ENCODE assay signal across 11 cellular contexts in genomic region chr7:129845972-129846327, GRCh38.
DNase-seq lines count a peak whose midpoint lies in the region; ATAC-seq, FAIRE-seq and TF ChIP-seq lines count a peak whose summit lies in the region.
"Had no signal": no experiment of that assay in that cellular context is flagged by ENCODE, and none has a peak within 500 bp of the region (broad histone marks: within the 10 kb centered on the region; RNA-seq: fewer than 3 reads in every experiment).

No MANE protein-coding gene starts in this region.

- no peaks in the 10 kb centered on the region for H3K36me3 Mint-ChIP-seq in WTC11
- H3K36me3 Mint-ChIP-seq in type B pancreatic cell = peaks cover 20% of the 10 kb centered on the region

- H3K4me3 Mint-ChIP-seq in WTC11 (no peak overlapping the region), type B pancreatic cell (no peak overlapping the region)

- no peaks in the 10 kb centered on the region for H3K27me3 Mint-ChIP-seq in WTC11 (ENCODE audit: low read depth)
- H3K27me3 Mint-ChIP-seq in type B pancreatic cell = no peaks in the 10 kb centered on the region

- H3K9me3 ChIP-seq in adipocyte (ENCODE audit: control insufficient read depth, low read length) (no peaks in the 10 kb centered on the region), keratinocyte (ENCODE audit: control insufficient read depth, low read depth, low read length) (no peaks in the 10 kb centered on the region), small intestine (ENCODE audit: control insufficient read depth, low read depth) (no peaks in the 10 kb centered on the region)

- POLR2A ChIA-PET in WTC11 (lab: Charles Lee) = interaction anchor here (0.6 kb wide), 1 partner anchor 33 kb away, joined by 4 read pairs; no protein-coding TSS in a partner anchor

- H3K27me3 ChIP-seq in adipocyte (replicated peaks; ENCODE audit: control insufficient read depth, insufficient read depth, low read length) (no peaks in the 10 kb centered on the region), keratinocyte (ENCODE audit: control insufficient read depth, extremely low read depth, insufficient read depth, low read length) (no peaks in the 10 kb centered on the region), small intestine (ENCODE audit: control insufficient read depth in 2 of 2, insufficient read depth in 2 of 2, low read length in 2 of 2) (no peaks in the 10 kb centered on the region)
- H3K27me3 ChIP-seq: dorsolateral prefrontal cortex had no signal

- DNase-seq in ACHN = peak; percentile 90
- peak; percentile 63 for DNase-seq in H4 (ENCODE audit: low spot score)
- peak; percentile 55 for DNase-seq in adipocyte (ENCODE audit: low read depth)
- peak; percentile 50 for DNase-seq in keratinocyte (ENCODE audit: low read depth, low spot score)
- DNase-seq in WTC11 (ENCODE audit: low spot score) = no peak
- DNase-seq in type B pancreatic cell (ENCODE audit: extremely low spot score, unreplicated experiment) = no peak
- no peak for DNase-seq in small intestine
- DNase-seq in GDM1 (lab: John Stamatoyannopoulos, UW) = no peak
- DNase-seq: dorsolateral prefrontal cortex, T-helper 1 cell had no signal

- no peak for FAIRE-seq in keratinocyte (lab: Jason Lieb, UNC)
- FAIRE-seq in small intestine (lab: Jason Lieb, UNC) = no peak
- FAIRE-seq: D721Med had no signal

- H3K27ac ChIP-seq in keratinocyte (ENCODE audit: control insufficient read depth, insufficient read depth, low read length) (peak overlapping the region; percentile 82), small intestine (ENCODE audit: low read depth in 1 of 2, low read length in 1 of 2) (no peak overlapping the region)

- peaks cover 76% of the 10 kb centered on the region for H3K4me1 Mint-ChIP-seq in WTC11
- peaks cover 21% of the 10 kb centered on the region for H3K4me1 Mint-ChIP-seq in type B pancreatic cell (ENCODE audit: unreplicated experiment)

- peaks cover 41% of the 10 kb centered on the region for H3K79me2 ChIP-seq in keratinocyte (ENCODE audit: control insufficient read depth, insufficient read depth, low read length)

- H3K27ac Mint-ChIP-seq in WTC11 (no peak overlapping the region), type B pancreatic cell (no peak overlapping the region)

- ATAC-seq in WTC11 = no peak

- peaks cover 3% of the 10 kb centered on the region for H3K36me3 ChIP-seq in adipocyte (ENCODE audit: control insufficient read depth, insufficient read depth, low read length, severe bottlenecking)
- H3K36me3 ChIP-seq in keratinocyte (ENCODE audit: control insufficient read depth in 2 of 2, extremely low read depth in 1 of 2, insufficient read depth in 2 of 2, low read length in 2 of 2) = peaks cover 2 to 4% of the 10 kb centered on the region in 2 experiments
- H3K36me3 ChIP-seq in small intestine (ENCODE audit: control insufficient read depth in 2 of 2, insufficient read depth in 2 of 2, low read length in 2 of 2) = no peaks in the 10 kb centered on the region

- H3K9me3 Mint-ChIP-seq in WTC11 = no peaks in the 10 kb centered on the region
- H3K9me3 Mint-ChIP-seq in type B pancreatic cell = no peaks in the 10 kb centered on the region

- H4K20me1 ChIP-seq in keratinocyte (ENCODE audit: control insufficient read depth, extremely low read depth, insufficient read depth, low read length) = no peaks in the 10 kb centered on the region

- TF ChIP-seq CTCF in keratinocyte (optimal IDR thresholded peaks at IDR 0.05 in 1 of 3, IDR thresholded peaks at IDR 0.05 in 1 of 3, conservative IDR thresholded peaks at IDR 0.05 in 1 of 3; ENCODE audit: extremely low read depth in 1 of 3, insufficient read depth in 2 of 3, low read length in 3 of 3) (no peak), WTC11 (IDR thresholded peaks at IDR 0.05) (no peak), type B pancreatic cell (conservative IDR thresholded peaks at IDR 0.05) (no peak)

- H3K4me2 ChIP-seq in keratinocyte (ENCODE audit: control insufficient read depth, extremely low read depth, insufficient read depth, low read depth, low read length) = peak overlapping the region; percentile 61

- H2AFZ ChIP-seq in keratinocyte (ENCODE audit: control insufficient read depth, low read length) = no peak overlapping the region

- peaks cover 33% of the 10 kb centered on the region for H3K4me1 ChIP-seq in adipocyte (ENCODE audit: control insufficient read depth, insufficient read depth, low read length)
- peaks cover 37% of the 10 kb centered on the region for H3K4me1 ChIP-seq in keratinocyte (ENCODE audit: control insufficient read depth, extremely low read depth, insufficient read depth, low read length)
- H3K4me1 ChIP-seq in small intestine (ENCODE audit: control insufficient read depth in 2 of 2, insufficient read depth in 1 of 2, low read depth in 1 of 2, low read length in 1 of 2) = peaks cover 0 to 7% of the 10 kb centered on the region in 2 donors

- dilution Hi-C loops in keratinocyte (cut with MboI; ENCODE audit: extremely low pct_ligation_motif_present, low sequenced_read_pairs) = no loop called here

- CTCF ChIA-PET in WTC11 (lab: Charles Lee) = no interaction called here

- peaks cover 3% of the 10 kb centered on the region for H3K9me1 ChIP-seq in keratinocyte (ENCODE audit: control insufficient read depth, extremely low read depth, insufficient read depth, low read length)

- WGBS in small intestine, 3 donors = 89 to 95% (median 92%) methylated on average over 1 of the region's 1 CpG

- H3K4me3 ChIP-seq in adipocyte (ENCODE audit: low read length) = peak overlapping the region; percentile 42
- H3K4me3 ChIP-seq in keratinocyte (ENCODE audit: control insufficient read depth in 2 of 3, extremely low read depth in 1 of 3, insufficient read depth in 2 of 3, low read depth in 1 of 3, low read length in 3 of 3) = peak overlapping the region in 2 of 3 experiments; percentile 9 to 10
- no peak overlapping the region for H3K4me3 ChIP-seq in small intestine (ENCODE audit: low read depth in 1 of 2, low read length in 2 of 2)
- H3K4me3 ChIP-seq: dorsolateral prefrontal cortex had no signal

- H3K9ac ChIP-seq in adipocyte (ENCODE audit: low read length) (no peak overlapping the region), keratinocyte (ENCODE audit: control insufficient read depth, extremely low read depth, insufficient read depth, low read length) (peak overlapping the region; percentile 23)

- in situ Hi-C loops in ACHN (cut with HindIII; ENCODE audit: low pct_ligation_motif_present, low pct_unique_long_range_greater_than_20kb, low sequenced_read_pairs) = no loop called here

TF ChIP-seq in WTC11, 78 proteins besides CTCF, POLR2A, EP300 and RAD21 (continues in another document):
- TF ChIP-seq ESRRA (CRISPR knock-in tag; IDR thresholded peaks at IDR 0.05; ENCODE audit: borderline replicate concordance) (no peak), RORB (CRISPR knock-in tag; IDR thresholded peaks at IDR 0.05) (no peak), ZMAT4 (CRISPR knock-in tag; IDR thresholded peaks at IDR 0.05) (no peak), STAT6 (CRISPR knock-in tag; conservative IDR thresholded peaks at IDR 0.05; ENCODE audit: low read depth) (no peak), CREM (CRISPR knock-in tag; IDR thresholded peaks at IDR 0.05) (no peak), ERG (CRISPR knock-in tag; IDR thresholded peaks at IDR 0.05) (no peak), IRF2 (CRISPR knock-in tag; IDR thresholded peaks at IDR 0.05; ENCODE audit: borderline replicate concordance, low read depth) (no peak)
- TF ChIP-seq, protein P1, sequence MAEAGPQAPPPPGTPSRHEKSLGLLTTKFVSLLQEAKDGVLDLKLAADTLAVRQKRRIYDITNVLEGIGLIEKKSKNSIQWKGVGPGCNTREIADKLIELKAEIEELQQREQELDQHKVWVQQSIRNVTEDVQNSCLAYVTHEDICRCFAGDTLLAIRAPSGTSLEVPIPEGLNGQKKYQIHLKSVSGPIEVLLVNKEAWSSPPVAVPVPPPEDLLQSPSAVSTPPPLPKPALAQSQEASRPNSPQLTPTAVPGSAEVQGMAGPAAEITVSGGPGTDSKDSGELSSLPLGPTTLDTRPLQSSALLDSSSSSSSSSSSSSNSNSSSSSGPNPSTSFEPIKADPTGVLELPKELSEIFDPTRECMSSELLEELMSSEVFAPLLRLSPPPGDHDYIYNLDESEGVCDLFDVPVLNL (CRISPR knock-in tag; IDR thresholded peaks at IDR 0.05; ENCODE audit: borderline replicate concordance, low read depth) = no peak

Comparison
In these comparisons a context has a peak if more than half of its experiments do, and no peak if none do; other contexts are left out.
1. DNase-seq: peak in ACHN (single experiment), H4 (single experiment), adipocyte (single experiment) and keratinocyte (single experiment); none in WTC11 (single experiment), type B pancreatic cell (single experiment), small intestine (single experiment) and GDM1 (single experiment).
2. H3K4me3 ChIP-seq: peak in adipocyte (single experiment) and keratinocyte (2 of 3); none in small intestine (0 of 2).